Comparison of ENCODE assay signal across 1 cellular context in the genomic region with DNA sequence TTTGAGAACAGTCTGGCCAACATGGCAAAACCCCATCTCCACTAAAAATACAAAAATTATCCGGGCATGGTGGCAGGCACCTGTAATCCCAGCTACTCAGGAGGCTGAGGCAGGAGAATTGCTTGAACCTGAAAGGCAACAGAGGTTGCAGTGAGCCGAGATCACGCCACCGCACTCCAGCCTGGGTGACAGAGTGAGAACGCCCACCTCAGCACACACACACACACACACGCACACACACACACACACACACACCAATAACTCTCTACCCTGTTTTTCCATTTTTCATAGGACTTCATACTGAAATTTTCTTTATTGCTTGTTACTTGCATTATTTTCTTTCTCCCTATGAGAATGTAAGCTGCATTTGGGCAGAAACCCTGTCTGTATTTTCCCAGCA. TPM values are rescaled to one million over a fixed set of nuclear protein-coding genes. Genes with fewer than 3 reads are reported as not detected.
"Had no signal": no experiment of that assay in that cellular context is flagged by ENCODE, and none has a peak within 500 bp of the region (broad histone marks: within the 10 kb centered on the region; RNA-seq: fewer than 3 reads in every experiment).

No MANE protein-coding gene starts in this region.

RNA-seq across cellular contexts. Expression of a gene that starts 57.1 kb away (rescaled TPM):
- total RNA-seq: MCF 10A had no signal
